Comparison of ENCODE assay signal across 2 cellular contexts in the genomic region with DNA sequence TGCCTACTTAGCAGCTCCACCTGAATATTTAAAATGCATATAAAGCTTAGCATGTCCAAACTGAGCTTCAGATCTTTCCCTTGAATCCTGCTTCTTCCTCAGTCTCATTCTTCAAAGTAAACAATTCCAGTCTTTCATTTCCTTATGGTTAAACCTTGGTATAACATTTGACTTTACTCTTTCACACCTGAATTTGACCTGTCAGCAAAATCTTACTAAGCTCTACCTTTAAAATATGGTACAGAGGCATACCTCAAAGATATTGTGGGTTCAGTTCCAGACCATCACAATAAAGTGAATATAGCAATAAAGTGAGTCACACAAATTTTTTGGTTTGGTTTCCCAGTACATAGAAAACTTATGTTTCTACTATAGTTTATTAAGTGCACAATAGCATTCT.
TF ChIP-seq lines count a peak whose summit lies in the region.

No MANE protein-coding gene starts in this region.

TF ChIP-seq in A549, 52 proteins besides CTCF, POLR2A, EP300 and RAD21:
- TF ChIP-seq REST (IDR thresholded peaks at IDR 0.05) (no peak), MAFK (IDR thresholded peaks at IDR 0.05; ENCODE audit: partially characterized antibody) (peak; percentile 93)

TF ChIP-seq in IMR-90, 13 proteins besides CTCF, POLR2A, EP300 and RAD21 (continued from another document):
- TF ChIP-seq CEBPB (IDR thresholded peaks at IDR 0.05; ENCODE audit: low read depth, low read length) (no peak), RFX5 (IDR thresholded peaks at IDR 0.05; ENCODE audit: low read depth, low read length) (no peak), ELK1 (IDR thresholded peaks at IDR 0.05; ENCODE audit: borderline replicate concordance, low read depth, low read length) (no peak), MAFK (IDR thresholded peaks at IDR 0.05; ENCODE audit: low read depth, low read length) (peak; percentile 95), SMC3 (IDR thresholded peaks at IDR 0.05; ENCODE audit: low read depth, low read length) (no peak), NFE2L2 (IDR thresholded peaks at IDR 0.05; ENCODE audit: low read depth, low read length) (no peak), BHLHE40 (IDR thresholded peaks at IDR 0.05; ENCODE audit: low read depth, low read length) (no peak)
